17 cellular contexts compared by ENCODE assay signal in genomic region chr11:30424851-30425250, GRCh38.
A peak's percentile ranks its signal among the peaks of the same experiment; 100 is the strongest.
DNase-seq lines count a peak whose midpoint lies in the region; ATAC-seq and TF ChIP-seq lines count a peak whose summit lies in the region.
"Had no signal": no experiment of that assay in that cellular context is flagged by ENCODE, and none has a peak within 500 bp of the region (broad histone marks: within the 10 kb centered on the region; RNA-seq: fewer than 3 reads in every experiment).

No MANE protein-coding gene starts in this region.

- DNase-seq in COLO829 (ENCODE audit: low spot score), result peak; percentile 79
- DNase-seq in SK-MEL-5 (ENCODE audit: low read depth, low spot score), result peak; percentile 99
- peak; percentile 7 for DNase-seq in globus pallidus (ENCODE audit: low spot score)
- DNase-seq in prostate gland (ENCODE audit: low spot score), result no peak
- no peak for DNase-seq in NCI-H510A (lab: John Stamatoyannopoulos, UW)
- no peak for DNase-seq in WERI-Rb-1
- DNase-seq in effector CD8-positive, alpha-beta T cell (lab: John Stamatoyannopoulos, UW), result no peak
- DNase-seq in CD4-positive, alpha-beta T cell, result no peak
- DNase-seq: Caco-2, MG63, NCI-H1092 treated with DMSO at 0.1 percent for 48 hours, NCI-H2227 treated with DMSO at 0.1 percent for 48 hours, NCI-H526, OCI-M1 had no signal

- peaks cover 22% of the 10 kb centered on the region for H3K4me1 ChIP-seq in prostate gland (replicated peaks)
- H3K4me1 ChIP-seq: Caco-2, SJSA1 had no signal

- no peaks in the 10 kb centered on the region for H3K4me1 Mint-ChIP-seq in CD4-positive, alpha-beta T cell (ENCODE audit: low read depth)

- no peaks in the 10 kb centered on the region for H3K9me3 ChIP-seq in prostate gland
- H3K9me3 ChIP-seq in WERI-Rb-1 (ENCODE audit: severe bottlenecking), result no peaks in the 10 kb centered on the region
- no peaks in the 10 kb centered on the region for H3K9me3 ChIP-seq in CD4-positive, alpha-beta T cell (ENCODE audit: control insufficient read depth, low read length)
- H3K9me3 ChIP-seq: Caco-2, HAP-1, MG63, SJSA1 had no signal

- TF ChIP-seq CTCF in prostate gland (IDR thresholded peaks at IDR 0.05), result no peak
- TF ChIP-seq CTCF in WERI-Rb-1 (IDR thresholded peaks at IDR 0.05; ENCODE audit: low read depth, low read length), result no peak
- no peak for TF ChIP-seq CTCF in CD4-positive, alpha-beta T cell (IDR thresholded peaks at IDR 0.05)

- H3K27me3 ChIP-seq in prostate gland (replicated peaks; ENCODE audit: insufficient read depth) (no peaks in the 10 kb centered on the region), WERI-Rb-1 (ENCODE audit: insufficient read depth, low read depth, severe bottlenecking) (no peaks in the 10 kb centered on the region)
- H3K27me3 ChIP-seq in CD4-positive, alpha-beta T cell (ENCODE audit: control insufficient read depth, insufficient read depth, low read length), result no peaks in the 10 kb centered on the region
- H3K27me3 ChIP-seq: MG63 had no signal

- intact Hi-C loops in prostate gland (cut with DNase I), result no loop called here
- intact Hi-C loops in CD4-positive, alpha-beta T cell (cut with DNase I, micrococcal nuclease), result no loop called here

- H3K36me3 Mint-ChIP-seq in CD4-positive, alpha-beta T cell (ENCODE audit: low read depth), result no peaks in the 10 kb centered on the region

- H3K9me3 Mint-ChIP-seq in CD4-positive, alpha-beta T cell, result no peaks in the 10 kb centered on the region

- WGBS in prostate gland, result 57% methylated on average over 5 of the region's 5 CpGs

- no peak overlapping the region for H3K27ac Mint-ChIP-seq in CD4-positive, alpha-beta T cell

- CTCF ChIA-PET in CD4-positive, alpha-beta T cell (lab: Charles Lee), result no interaction called here

- H3K27me3 Mint-ChIP-seq in CD4-positive, alpha-beta T cell, result no peaks in the 10 kb centered on the region

- POLR2A ChIA-PET in CD4-positive, alpha-beta T cell (lab: Charles Lee), result no interaction called here

- in situ Hi-C loops in SK-MEL-5 (cut with HindIII; ENCODE audit: low pct_unique_long_range_greater_than_20kb, low sequenced_read_pairs), result no loop called here

- H3K4me3 ChIP-seq in prostate gland, result no peak overlapping the region
- H3K4me3 ChIP-seq in WERI-Rb-1 (ENCODE audit: low read depth, low read length), result no peak overlapping the region
- H3K4me3 ChIP-seq: HAP-1, MG63, SJSA1 had no signal

- H3K4me3 Mint-ChIP-seq in CD4-positive, alpha-beta T cell, result no peak overlapping the region

- H3K27ac ChIP-seq in prostate gland (peak overlapping the region; percentile 58 to 76), WERI-Rb-1 (no peak overlapping the region; the same call in 1 of the 2 replicates)
- H3K27ac ChIP-seq in CD4-positive, alpha-beta T cell (ENCODE audit: low read depth, low read length), result no peak overlapping the region
- H3K27ac ChIP-seq: C4-2B, SJSA1 had no signal

- no peak for TF ChIP-seq POLR2A in prostate gland (IDR thresholded peaks at IDR 0.05)

- H3K36me3 ChIP-seq in prostate gland (no peaks in the 10 kb centered on the region), WERI-Rb-1 (peaks cover 14% of the 10 kb centered on the region)
- H3K36me3 ChIP-seq: HAP-1, MG63, SJSA1 had no signal

- no peak for ATAC-seq in CD4-positive, alpha-beta T cell (ENCODE audit: poor library complexity)

Comparison
In these comparisons a context has a peak if more than half of its experiments do, and no peak if none do; other contexts are left out.
1. DNase-seq: peak in COLO829 (single experiment), SK-MEL-5 (single experiment) and globus pallidus (single experiment); none in prostate gland (single experiment), NCI-H510A (single experiment), WERI-Rb-1 (single experiment), effector CD8-positive, alpha-beta T cell (single experiment) and CD4-positive, alpha-beta T cell (0 of 10).
2. H3K27ac ChIP-seq: peak in prostate gland (2 of 2); none in WERI-Rb-1 (single experiment) and CD4-positive, alpha-beta T cell (single experiment).